In the genomic region with DNA sequence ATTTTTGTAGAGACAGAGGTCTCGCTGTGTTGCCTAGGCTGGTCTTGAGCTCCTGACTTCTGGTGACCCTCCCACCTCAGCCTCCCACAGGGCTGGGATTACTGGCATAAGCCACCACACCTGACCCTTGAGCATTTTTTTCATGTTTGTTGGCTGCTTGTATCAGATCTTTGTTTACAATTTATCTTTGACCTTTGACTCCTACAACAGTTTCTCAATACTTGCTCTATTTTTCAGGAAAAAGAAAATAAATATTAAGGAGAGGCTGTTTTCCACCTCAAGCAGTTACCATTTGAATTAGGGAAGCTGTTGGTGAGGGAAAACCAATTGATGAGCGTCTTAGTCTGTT, we compare ENCODE assay signal across 18 cellular contexts. TPM values are rescaled to one million over a fixed set of nuclear protein-coding genes. Genes with fewer than 3 reads are reported as not detected.
DNase-seq lines count a peak whose midpoint lies in the region; ATAC-seq and TF ChIP-seq lines count a peak whose summit lies in the region.
"Had no signal": no experiment of that assay in that cellular context is flagged by ENCODE, and none has a peak within 500 bp of the region (broad histone marks: within the 10 kb centered on the region; RNA-seq: fewer than 3 reads in every experiment).

No MANE protein-coding gene starts in this region.

- H3K27me3 ChIP-seq in BLaER1 treated with 17β-estradiol and CSF1 and Interleukin-3, amounts not matched to agents 10 nM and 100 nM: no peaks in the 10 kb centered on the region
- H3K27me3 ChIP-seq in fibroblast of lung (ENCODE audit: control insufficient read depth, insufficient read depth, low read length) (no peaks in the 10 kb centered on the region), mesenchymal stem cell (ENCODE audit: control insufficient read depth in 1 of 2, insufficient read depth in 1 of 2, low read length in 2 of 2) (no peaks in the 10 kb centered on the region), H9 (ENCODE audit: insufficient read depth, low read length) (no peaks in the 10 kb centered on the region)
- H3K27me3 ChIP-seq: SJCRH30 had no signal

- H3K27me3 Mint-ChIP-seq in WTC11 (ENCODE audit: low read depth) (no peaks in the 10 kb centered on the region), H9 (ENCODE audit: low read depth) (no peaks in the 10 kb centered on the region)
- H3K27me3 Mint-ChIP-seq: CD4-positive, alpha-beta T cell had no signal

- POLR2A ChIA-PET in WTC11 (lab: Charles Lee): no interaction called here

- DNase-seq in WTC11 (ENCODE audit: low spot score) (no peak), fibroblast of lung (ENCODE audit: low read depth in 2 of 2) (no peak), mesenchymal stem cell (no peak), GM03348 (ENCODE audit: low spot score) (no peak), NOMO-1 treated with dmso at 0.1 percent for 144 hours (lab: John Stamatoyannopoulos, UW; ENCODE audit: unreplicated experiment) (no peak), H4 (ENCODE audit: low spot score) (no peak), H9 (no peak)
- DNase-seq: CD4-positive, alpha-beta T cell; DND-41; GDM1; Karpas-422; MM.1S; NCI-H1105 treated with DMSO at 0.1 percent for 48 hours; NCI-H2029 treated with DMSO at 0.1 percent for 48 hours; NCI-H510A treated with DMSO at 0.1 percent for 48 hours; RPMI8226; SJCRH30 had no signal

- H2BK20ac ChIP-seq in H9 (ENCODE audit: low read depth, low read length, poor library complexity, severe bottlenecking): no peak overlapping the region

- no peaks in the 10 kb centered on the region for H3K23me2 ChIP-seq in H9 (ENCODE audit: insufficient read length, low read depth, low read length, poor library complexity, severe bottlenecking)

- H2BK5ac ChIP-seq in mesenchymal stem cell (ENCODE audit: low read depth, low read length, poor library complexity, severe bottlenecking) (no peak overlapping the region), H9 (ENCODE audit: insufficient read length, low read length) (no peak overlapping the region)

- H3K4ac ChIP-seq in mesenchymal stem cell (ENCODE audit: low read depth in 1 of 2, low read length in 2 of 2) (no peak overlapping the region), H9 (ENCODE audit: low read depth, low read length) (no peak overlapping the region)

- no peak overlapping the region for H3K4me3 ChIP-seq in BLaER1 treated with 17β-estradiol and CSF1 and Interleukin-3, amounts not matched to agents 10 nM and 100 nM
- H3K4me3 ChIP-seq in fibroblast of lung (replicated peaks in 1 of 4; ENCODE audit: control extremely low read depth in 1 of 4, insufficient read depth in 1 of 4, low read depth in 3 of 4, low read length in 4 of 4): no peak overlapping the region
- H3K4me3 ChIP-seq in mesenchymal stem cell (ENCODE audit: insufficient read depth in 1 of 2, low read depth in 1 of 2, low read length in 2 of 2): no peak overlapping the region
- H3K4me3 ChIP-seq: SJCRH30 had no signal

- no peak overlapping the region for H3K23ac ChIP-seq in mesenchymal stem cell (ENCODE audit: low read length in 2 of 2)
- H3K23ac ChIP-seq in H9 (ENCODE audit: insufficient read length, low read depth, low read length): no peak overlapping the region

- H3K79me2 ChIP-seq in fibroblast of lung (ENCODE audit: control insufficient read depth, insufficient read depth, low read length) (peaks cover 63% of the 10 kb centered on the region), H9 (ENCODE audit: insufficient read depth, low read length) (no peaks in the 10 kb centered on the region)

- H2BK120ac ChIP-seq in mesenchymal stem cell (ENCODE audit: low read depth, low read length) (no peak overlapping the region), H9 (ENCODE audit: low read depth, low read length, poor library complexity, severe bottlenecking) (no peak overlapping the region)

- no peak overlapping the region for H2AK5ac ChIP-seq in mesenchymal stem cell (ENCODE audit: low read length, severe bottlenecking)
- H2AK5ac ChIP-seq in H9 (ENCODE audit: insufficient read length, low read length): no peak overlapping the region

- peak overlapping the region; percentile 18; the same call in 1 of the 2 replicates for H3K27ac Mint-ChIP-seq in WTC11
- H3K27ac Mint-ChIP-seq in H9: no peak overlapping the region
- H3K27ac Mint-ChIP-seq: CD4-positive, alpha-beta T cell had no signal

- peak overlapping the region; percentile 11 to 42 for H2BK12ac ChIP-seq in mesenchymal stem cell (ENCODE audit: low read length in 2 of 2)
- H2BK12ac ChIP-seq in H9 (ENCODE audit: insufficient read length, low read depth, low read length): no peak overlapping the region

- no peak for ATAC-seq in WTC11

- H3K18ac ChIP-seq in mesenchymal stem cell (ENCODE audit: low read depth in 1 of 2, low read length in 2 of 2): no peak overlapping the region
- H3K18ac ChIP-seq in H9 (ENCODE audit: insufficient read length, low read depth, low read length): no peak overlapping the region

- H2AFZ ChIP-seq in fibroblast of lung (ENCODE audit: low read length) (no peak overlapping the region), mesenchymal stem cell (ENCODE audit: low read depth, low read length) (no peak overlapping the region), H9 (ENCODE audit: low read length) (no peak overlapping the region)

- peaks cover 47 to 97% (median 87%) of the 10 kb centered on the region in 11 experiments for H3K36me3 ChIP-seq in BLaER1 treated with 17β-estradiol and CSF1 and Interleukin-3, amounts not matched to agents 10 nM and 100 nM
- H3K36me3 ChIP-seq in fibroblast of lung (ENCODE audit: control insufficient read depth, insufficient read depth, low read length): peaks cover 2% of the 10 kb centered on the region
- H3K36me3 ChIP-seq in mesenchymal stem cell (ENCODE audit: control insufficient read depth in 1 of 2, insufficient read depth in 2 of 2, low read depth in 1 of 2, low read length in 2 of 2): peaks cover 7 to 36% of the 10 kb centered on the region in 2 experiments

- H4K8ac ChIP-seq in mesenchymal stem cell (ENCODE audit: low read length) (no peak overlapping the region), H9 (replicated peaks; ENCODE audit: insufficient read length, low read depth, low read length) (no peak overlapping the region)

- no peak overlapping the region for H4K91ac ChIP-seq in mesenchymal stem cell (ENCODE audit: low read length)
- no peak overlapping the region for H4K91ac ChIP-seq in H9 (ENCODE audit: insufficient read length, low read depth, low read length)

- peaks cover 21 to 55% (median 46%) of the 10 kb centered on the region in 10 experiments for H3K4me1 ChIP-seq in BLaER1 treated with 17β-estradiol and CSF1 and Interleukin-3, amounts not matched to agents 10 nM and 100 nM
- H3K4me1 ChIP-seq in fibroblast of lung (ENCODE audit: control insufficient read depth, extremely low read depth, insufficient read depth, low read length) (peaks cover 40% of the 10 kb centered on the region), mesenchymal stem cell (ENCODE audit: control insufficient read depth, insufficient read depth, low read depth, low read length) (peaks cover 27% of the 10 kb centered on the region), H9 (ENCODE audit: insufficient read depth, low read length) (peaks cover 20% of the 10 kb centered on the region)

- H3K9me3 Mint-ChIP-seq in WTC11: no peaks in the 10 kb centered on the region
- no peaks in the 10 kb centered on the region for H3K9me3 Mint-ChIP-seq in H9
- H3K9me3 Mint-ChIP-seq: CD4-positive, alpha-beta T cell had no signal

- peaks cover 20 to 89% (median 76%) of the 10 kb centered on the region in 11 experiments; a peak in 20 of 22 replicates for H4K20me1 ChIP-seq in BLaER1 treated with 17β-estradiol and CSF1 and Interleukin-3, amounts not matched to agents 10 nM and 100 nM
- H4K20me1 ChIP-seq in fibroblast of lung (ENCODE audit: control insufficient read depth, extremely low read depth, insufficient read depth, low read length) (no peaks in the 10 kb centered on the region), H9 (ENCODE audit: control insufficient read depth, insufficient read depth, insufficient read length) (no peaks in the 10 kb centered on the region)

- CTCF ChIA-PET in WTC11 (lab: Charles Lee): interaction anchor here (0.7 to 2.6 kb wide), 4 partner anchors 18 to 128 kb away, joined by 3 to 9 read pairs (median 6); no protein-coding TSS in a partner anchor

- H3K27ac ChIP-seq in BLaER1 treated with 17β-estradiol and CSF1 and Interleukin-3, amounts not matched to agents 10 nM and 100 nM: peak overlapping the region in 5 of 11 experiments; percentile 21 to 64 (median 52); a peak in 1 of 22 replicates
- H3K27ac ChIP-seq in fibroblast of lung (ENCODE audit: insufficient read depth, low read length) (peak overlapping the region; percentile 11), mesenchymal stem cell (ENCODE audit: low read length, poor library complexity, severe bottlenecking) (no peak overlapping the region), H9 (ENCODE audit: insufficient read length, low read depth, low read length) (no peak overlapping the region)
- H3K27ac ChIP-seq: SJCRH30 had no signal

- peaks cover 64% of the 10 kb centered on the region for H3K4me1 Mint-ChIP-seq in WTC11
- peaks cover 55 to 59% of the 10 kb centered on the region in 2 experiments for H3K4me1 Mint-ChIP-seq in H9

- H3K4me2 ChIP-seq in BLaER1 treated with 17β-estradiol and CSF1 and Interleukin-3, amounts not matched to agents 10 nM and 100 nM: peak overlapping the region; percentile 16 to 78 (median 67); a peak in 18 of 22 replicates
- H3K4me2 ChIP-seq in fibroblast of lung (ENCODE audit: extremely low read depth, insufficient read depth, low read length): no peak overlapping the region
- H3K4me2 ChIP-seq in mesenchymal stem cell (ENCODE audit: low read length, poor library complexity, severe bottlenecking): no peak overlapping the region
- H3K4me2 ChIP-seq in H9 (ENCODE audit: insufficient read depth, insufficient read length, low read length): no peak overlapping the region

- no peak overlapping the region for H3K4me3 Mint-ChIP-seq in WTC11
- no peak overlapping the region for H3K4me3 Mint-ChIP-seq in H9
- H3K4me3 Mint-ChIP-seq: CD4-positive, alpha-beta T cell had no signal

- H3K56ac ChIP-seq in H9 (ENCODE audit: insufficient read length, low read depth, low read length): no peak overlapping the region

- no peak overlapping the region for H3K14ac ChIP-seq in mesenchymal stem cell (ENCODE audit: low read length in 2 of 2)
- H3K14ac ChIP-seq in H9 (ENCODE audit: insufficient read depth, low read length): no peak overlapping the region

- no peak overlapping the region for H4K5ac ChIP-seq in H9 (ENCODE audit: insufficient read length, low read depth, low read length)

- H3K79me1 ChIP-seq in mesenchymal stem cell (replicated peaks; ENCODE audit: low read length, poor library complexity, severe bottlenecking) (peaks cover 28% of the 10 kb centered on the region), H9 (ENCODE audit: insufficient read depth, low read depth, low read length, poor library complexity, severe bottlenecking) (no peaks in the 10 kb centered on the region)

- H3K9me3 ChIP-seq in BLaER1 treated with 17β-estradiol and CSF1 and Interleukin-3, amounts not matched to agents 10 nM and 100 nM (replicated peaks in 1 of 11): peaks cover 0 to 10% (median 8%) of the 10 kb centered on the region in 11 experiments; a peak in 7 of 22 replicates
- no peaks in the 10 kb centered on the region for H3K9me3 ChIP-seq in fibroblast of lung (ENCODE audit: control insufficient read depth, insufficient read depth, low read depth, low read length)
- H3K9me3 ChIP-seq in mesenchymal stem cell (ENCODE audit: control insufficient read depth, low read length): no peaks in the 10 kb centered on the region
- H3K9me3 ChIP-seq in H9 (ENCODE audit: control insufficient read depth, low read depth, low read length): no peaks in the 10 kb centered on the region
- H3K9me3 ChIP-seq: SJCRH30 had no signal

- H3T11ph ChIP-seq in H9 (ENCODE audit: low read length): no peak overlapping the region

- TF ChIP-seq CTCF in WTC11 (IDR thresholded peaks at IDR 0.05) (no peak), fibroblast of lung (conservative IDR thresholded peaks at IDR 0.05 in 1 of 2, IDR thresholded peaks at IDR 0.05 in 1 of 2; ENCODE audit: low read depth in 1 of 2, low read length in 2 of 2) (no peak), H9 (conservative IDR thresholded peaks at IDR 0.05) (no peak)

- WGBS in mesenchymal stem cell: 90% methylated on average over 1 of the region's 2 CpGs
- WGBS in H9 (ENCODE audit: extremely low coverage, insufficient read length, low lambda C conversion rate): no CpG with 5 or more reads among the region's 2 CpGs

- H3K9ac ChIP-seq in BLaER1 treated with 17β-estradiol and CSF1 and Interleukin-3, amounts not matched to agents 10 nM and 100 nM: no peak overlapping the region
- no peak overlapping the region for H3K9ac ChIP-seq in fibroblast of lung (ENCODE audit: insufficient read depth, low read length)
- no peak overlapping the region for H3K9ac ChIP-seq in mesenchymal stem cell (ENCODE audit: low read length)
- no peak overlapping the region for H3K9ac ChIP-seq in H9 (ENCODE audit: extremely low read depth, insufficient read length, low read length)

- H3K36me3 Mint-ChIP-seq in WTC11 (peaks cover 10% of the 10 kb centered on the region; the same call in 1 of the 2 replicates), H9 (ENCODE audit: insufficient read depth in 1 of 3, low read depth in 3 of 3) (peaks cover 4 to 14% (median 11%) of the 10 kb centered on the region in 3 experiments; a peak in 6 of 7 replicates)

- H2BK15ac ChIP-seq in mesenchymal stem cell (ENCODE audit: low read depth, poor library complexity, severe bottlenecking): no peak overlapping the region
- no peak overlapping the region for H2BK15ac ChIP-seq in H9 (ENCODE audit: low read depth, low read length)

RNA-seq across cellular contexts. Expression of a gene that starts 44.5 kb away (rescaled TPM):
- total RNA-seq in WTC11 (2021): 35.6 to 41.7 TPM (median 36.5 TPM) in 3 replicates
- 20.0 and 33.9 TPM in 2 replicates for total RNA-seq in fibroblast of lung
- polyA plus RNA-seq in fibroblast of lung: 16.0 and 16.8 TPM in 2 replicates
- 19.7 and 20.4 TPM in 2 replicates for polyA plus RNA-seq in fibroblast of lung (2012)
- polyA minus RNA-seq in fibroblast of lung (ENCODE audit: low replicate concordance): 148 and 253 TPM in 2 replicates
- 9.4 TPM for polyA plus RNA-seq in mesenchymal stem cell (2013, experiment 1 of 2)
- polyA plus RNA-seq in mesenchymal stem cell (2013, experiment 2 of 2): 8.4 TPM
- 3.3 and 4.0 TPM in 2 replicates for total RNA-seq in H4 (2014; rRNA removed; shearing (Covaris generic))
- 34.6 and 34.8 TPM in 2 replicates for total RNA-seq in H9 (2021)

RNA-seq across cellular contexts. Expression of a gene that starts 50.2 kb away (rescaled TPM):
- total RNA-seq in WTC11 (2021) (79.0 to 80.3 TPM (median 79.6 TPM) in 3 replicates), fibroblast of lung (30.0 and 41.8 TPM in 2 replicates), H9 (2021) (52.8 and 54.7 TPM in 2 replicates)
- 27.1 and 33.3 TPM in 2 replicates for polyA plus RNA-seq in fibroblast of lung
- polyA plus RNA-seq in fibroblast of lung (2012): 23.3 and 27.6 TPM in 2 replicates
- 5.0 and 5.6 TPM in 2 replicates for polyA minus RNA-seq in fibroblast of lung (ENCODE audit: low replicate concordance)
- polyA plus RNA-seq in mesenchymal stem cell (2013, experiment 1 of 2): 20.4 TPM
- 22.4 TPM for polyA plus RNA-seq in mesenchymal stem cell (2013, experiment 2 of 2)
- 16.3 and 23.0 TPM in 2 replicates for total RNA-seq in H4 (2014; rRNA removed; shearing (Covaris generic))

Comparison
In these comparisons a context has a peak if more than half of its experiments do, and no peak if none do; other contexts are left out.
1. H3K4me2 ChIP-seq: peak in BLaER1 treated with 17β-estradiol and CSF1 and Interleukin-3, amounts not matched to agents 10 nM and 100 nM (11 of 11); none in fibroblast of lung (single experiment), mesenchymal stem cell (single experiment) and H9 (single experiment).